ENCODE assay signal across 26 cellular contexts in the genomic region with DNA sequence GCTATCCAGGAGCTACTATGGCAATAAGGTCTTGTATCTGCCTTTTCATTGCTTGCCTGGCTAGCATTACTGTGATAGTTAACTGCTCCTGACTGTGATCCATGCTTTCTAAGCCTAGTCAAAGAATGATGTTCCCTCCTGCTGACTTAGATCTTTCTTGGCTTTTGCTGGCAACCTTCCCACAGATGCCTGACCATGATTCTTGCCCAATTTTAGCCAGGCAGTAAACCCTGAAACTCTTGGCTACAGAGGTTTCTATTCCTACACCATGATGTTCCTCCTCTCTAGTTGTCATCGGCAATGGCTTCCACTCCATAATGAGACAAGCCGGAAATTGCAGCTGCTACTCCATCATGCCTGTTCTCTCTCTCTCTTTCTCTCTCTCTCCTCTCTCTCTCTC.
DNase-seq lines count a peak whose midpoint lies in the region; ATAC-seq, FAIRE-seq and TF ChIP-seq lines count a peak whose summit lies in the region.
"Had no signal": no experiment of that assay in that cellular context is flagged by ENCODE, and none has a peak within 500 bp of the region (broad histone marks: within the 10 kb centered on the region; RNA-seq: fewer than 3 reads in every experiment).

No MANE protein-coding gene starts in this region.

- no peak overlapping the region for H2AK9ac ChIP-seq in IMR-90 (replicated peaks; ENCODE audit: low read depth, low read length, poor library complexity)

- TF ChIP-seq CTCF in IMR-90 (conservative IDR thresholded peaks at IDR 0.05; ENCODE audit: low read depth, low read length): no peak
- TF ChIP-seq CTCF in bronchial epithelial cell (IDR thresholded peaks at IDR 0.05; ENCODE audit: insufficient read depth, low read length, severe bottlenecking): no peak

- peak; percentile 74 for DNase-seq in DMS53 (lab: John Stamatoyannopoulos, UW)
- no peak for DNase-seq in IMR-90
- DNase-seq in bronchial epithelial cell (ENCODE audit: low read depth): peak; percentile 3
- peak; percentile 11 for DNase-seq in iris pigment epithelial cell (ENCODE audit: low read depth)
- DNase-seq in mesenchymal stem cell: no peak
- no peak for DNase-seq in HEK293T (ENCODE audit: extremely low spot score)
- DNase-seq: activated gamma-delta T cell; activated naive CD8-positive, alpha-beta T cell treated with anti-CD3 and anti-CD28 coated beads, Interleukin-2, amount 10 ng/mL, durations not matched to agents 7 days and 5 days; activated T-cell treated with anti-CD3 and anti-CD28 coated beads, Interleukin-2, amount 50 U/mL, for 4 hours; aorta; cortex of kidney; DMS153; erythroblast; gastrocnemius medialis; lower lobe of right lung; NCI-H1105 treated with DMSO at 0.1 percent for 48 hours; NCI-H2029 treated with DMSO at 0.1 percent for 48 hours; NCI-H446; NK-92 treated with Interleukin-12 subunit alpha and Interleukin-12 subunit beta, amount 100 ng/mL, for 24 hours; trophoblast cell had no signal

- H2BK12ac ChIP-seq in mesenchymal stem cell (ENCODE audit: low read length in 2 of 2): no peak overlapping the region

- no peak overlapping the region for H3K9ac ChIP-seq in IMR-90 (ENCODE audit: low read depth, low read length)
- H3K9ac ChIP-seq in mesenchymal stem cell (ENCODE audit: low read length): no peak overlapping the region
- H3K9ac ChIP-seq: BLaER1 had no signal

- H2BK15ac ChIP-seq in IMR-90 (ENCODE audit: low read depth, low read length) (no peak overlapping the region), mesenchymal stem cell (ENCODE audit: low read depth, poor library complexity, severe bottlenecking) (no peak overlapping the region)

- H4K8ac ChIP-seq in IMR-90 (ENCODE audit: low read depth in 2 of 2, low read length in 2 of 2): no peak overlapping the region
- H4K8ac ChIP-seq in mesenchymal stem cell (ENCODE audit: low read length): no peak overlapping the region

- H3K9me1 ChIP-seq in IMR-90 (ENCODE audit: insufficient read depth, low read length): no peaks in the 10 kb centered on the region

- H3K4me2 ChIP-seq in IMR-90 (ENCODE audit: low read depth, low read length): no peak overlapping the region
- H3K4me2 ChIP-seq in mesenchymal stem cell (ENCODE audit: low read length, poor library complexity, severe bottlenecking): no peak overlapping the region
- H3K4me2 ChIP-seq: BLaER1, hepatocyte had no signal

- H2BK20ac ChIP-seq in IMR-90 (ENCODE audit: low read depth, low read length): no peak overlapping the region

- H2AK5ac ChIP-seq in IMR-90 (ENCODE audit: low read depth, low read length) (no peak overlapping the region), mesenchymal stem cell (ENCODE audit: low read length, severe bottlenecking) (no peak overlapping the region)

- H3K18ac ChIP-seq in IMR-90 (ENCODE audit: low read depth, low read length) (no peak overlapping the region), mesenchymal stem cell (ENCODE audit: low read depth in 1 of 2, low read length in 2 of 2) (no peak overlapping the region)

- dilution Hi-C loops in IMR-90 (cut with HindIII; ENCODE audit: low sequenced_read_pairs, unreplicated experiment): no loop called here

- H3K27me3 ChIP-seq in IMR-90 (ENCODE audit: control insufficient read depth, insufficient read depth, low read length) (no peaks in the 10 kb centered on the region), bronchial epithelial cell (ENCODE audit: control insufficient read depth, insufficient read depth, low read length) (no peaks in the 10 kb centered on the region), mesenchymal stem cell (ENCODE audit: control insufficient read depth in 1 of 2, insufficient read depth in 1 of 2, low read length in 2 of 2) (no peaks in the 10 kb centered on the region)
- H3K27me3 ChIP-seq: BLaER1, gastrocnemius medialis, hepatocyte had no signal

- no peaks in the 10 kb centered on the region for H3K36me3 ChIP-seq in IMR-90 (ENCODE audit: control insufficient read depth, insufficient read depth, low read length)
- H3K36me3 ChIP-seq in bronchial epithelial cell (ENCODE audit: control insufficient read depth, insufficient read depth, low read length): no peaks in the 10 kb centered on the region
- H3K36me3 ChIP-seq in mesenchymal stem cell (ENCODE audit: control insufficient read depth in 1 of 2, insufficient read depth in 2 of 2, low read depth in 1 of 2, low read length in 2 of 2): no peaks in the 10 kb centered on the region
- H3K36me3 ChIP-seq: BLaER1, gastrocnemius medialis, lower lobe of right lung had no signal

- H3K23ac ChIP-seq in IMR-90 (ENCODE audit: low read depth, low read length): no peak overlapping the region
- H3K23ac ChIP-seq in mesenchymal stem cell (ENCODE audit: low read length in 2 of 2): no peak overlapping the region

- TF ChIP-seq POLR2A in IMR-90 (IDR thresholded peaks at IDR 0.05; ENCODE audit: low read depth, low read length): no peak

- H3K9me3 ChIP-seq in IMR-90 (ENCODE audit: control insufficient read depth, insufficient read depth, low read length) (no peaks in the 10 kb centered on the region), mesenchymal stem cell (ENCODE audit: control insufficient read depth, low read length) (no peaks in the 10 kb centered on the region)
- H3K9me3 ChIP-seq: BLaER1, gastrocnemius medialis, lower lobe of right lung had no signal

- peak overlapping the region; percentile 33 for H2BK5ac ChIP-seq in IMR-90 (ENCODE audit: low read depth, low read length, poor library complexity, severe bottlenecking)
- no peak overlapping the region for H2BK5ac ChIP-seq in mesenchymal stem cell (ENCODE audit: low read depth, low read length, poor library complexity, severe bottlenecking)

- in situ Hi-C loops in IMR-90 (cut with MboI; ENCODE audit: low sequenced_read_pairs): no loop called here

- no peaks in the 10 kb centered on the region for H3K79me1 ChIP-seq in IMR-90 (ENCODE audit: low read depth in 1 of 2, low read length in 2 of 2)
- no peaks in the 10 kb centered on the region for H3K79me1 ChIP-seq in mesenchymal stem cell (replicated peaks; ENCODE audit: low read length, poor library complexity, severe bottlenecking)

- H4K5ac ChIP-seq in IMR-90 (ENCODE audit: low read depth, low read length): no peak overlapping the region

- H3K4ac ChIP-seq in IMR-90 (ENCODE audit: low read depth, low read length) (no peak overlapping the region), mesenchymal stem cell (ENCODE audit: low read depth in 1 of 2, low read length in 2 of 2) (no peak overlapping the region)

- no peak for FAIRE-seq in bronchial epithelial cell (lab: Jason Lieb, UNC)
- FAIRE-seq: G401.6 had no signal

- no peak overlapping the region for H3K4me3 ChIP-seq in IMR-90 (ENCODE audit: insufficient read depth, low read depth, low read length)
- no peak overlapping the region for H3K4me3 ChIP-seq in bronchial epithelial cell (ENCODE audit: low read depth, low read length)
- no peak overlapping the region for H3K4me3 ChIP-seq in mesenchymal stem cell (ENCODE audit: insufficient read depth in 1 of 2, low read depth in 1 of 2, low read length in 2 of 2)
- H3K4me3 ChIP-seq: BLaER1, gastrocnemius medialis, hepatocyte, lower lobe of right lung, SK-N-MC had no signal

- H2BK120ac ChIP-seq in IMR-90 (ENCODE audit: low read depth, low read length) (no peak overlapping the region), mesenchymal stem cell (ENCODE audit: low read depth, low read length) (no peak overlapping the region)

- H4K20me1 ChIP-seq in IMR-90 (ENCODE audit: insufficient read depth, low read length): no peaks in the 10 kb centered on the region
- H4K20me1 ChIP-seq: BLaER1 had no signal

- H2AFZ ChIP-seq in IMR-90 (replicated peaks; ENCODE audit: low read length, poor library complexity) (no peak overlapping the region), mesenchymal stem cell (ENCODE audit: low read depth, low read length) (no peak overlapping the region)
- H2AFZ ChIP-seq: hepatocyte had no signal

- POLR2A ChIA-PET in IMR-90 (lab: Charles Lee; ENCODE audit: unreplicated experiment) (no interaction called here), HEK293T (lab: Yijun Ruan, JAX) (no interaction called here)

- 55% methylated on average over 2 of the region's 2 CpGs; no CpG with 5 or more reads in 1 of the 2 experiments for WGBS in IMR-90 (ENCODE audit: extremely low coverage in 2 of 2, insufficient read length in 1 of 2), 2 experiments
- WGBS in mesenchymal stem cell: 98% methylated on average over 2 of the region's 2 CpGs

- ATAC-seq in IMR-90 (ENCODE audit: low read depth) (no peak), HG03457 (IDR thresholded peaks at IDR 0.05; ENCODE audit: unreplicated experiment) (no peak)
- ATAC-seq: activated T-cell treated with anti-CD3 and anti-CD28 coated beads, Interleukin-2, amount 50 U/mL, for 4 hours; gastrocnemius medialis; lower lobe of right lung; stimulated activated effector memory CD8-positive, alpha-beta T cell treated with anti-CD3 and anti-CD28 coated beads, Interleukin-12 subunit alpha, Interleukin-12 subunit beta, amount 100 ng/mL, for 72 hours had no signal

- no peak for TF ChIP-seq RAD21 in IMR-90 (IDR thresholded peaks at IDR 0.05; ENCODE audit: low read length)

- H3K27ac ChIP-seq in IMR-90 (ENCODE audit: insufficient read depth, low read length): no peak overlapping the region
- H3K27ac ChIP-seq in mesenchymal stem cell (ENCODE audit: low read length, poor library complexity, severe bottlenecking): no peak overlapping the region
- H3K27ac ChIP-seq: BLaER1, gastrocnemius medialis, hepatocyte, lower lobe of right lung, SK-N-MC had no signal

- BruUV-seq in IMR-90 (replicated peaks; lab: Mats Ljungman, UMichigan): no TSS peak

- H3K4me1 ChIP-seq in IMR-90 (ENCODE audit: control insufficient read depth, insufficient read depth, low read length) (no peaks in the 10 kb centered on the region), mesenchymal stem cell (ENCODE audit: control insufficient read depth, insufficient read depth, low read depth, low read length) (no peaks in the 10 kb centered on the region)
- H3K4me1 ChIP-seq: BLaER1, gastrocnemius medialis, lower lobe of right lung had no signal

- CTCF ChIA-PET in IMR-90 (lab: Yijun Ruan, JAX) (no interaction called here), HEK293T (lab: Yijun Ruan, JAX) (no interaction called here)

- H4K91ac ChIP-seq in IMR-90 (ENCODE audit: insufficient read depth, low read depth, low read length) (no peak overlapping the region), mesenchymal stem cell (ENCODE audit: low read length) (no peak overlapping the region)

- H3K56ac ChIP-seq in IMR-90 (ENCODE audit: extremely low read depth, insufficient read depth, low read length): no peak overlapping the region

- intact Hi-C loops in IMR-90 (cut with micrococcal nuclease): no loop called here

- H3K14ac ChIP-seq in IMR-90 (replicated peaks; ENCODE audit: low read depth, low read length) (no peak overlapping the region), mesenchymal stem cell (ENCODE audit: low read length in 2 of 2) (no peak overlapping the region)

TF ChIP-seq in IMR-90, 13 proteins besides CTCF, POLR2A, EP300 and RAD21 (continues in another document):
- no peak for TF ChIP-seq CEBPB (IDR thresholded peaks at IDR 0.05; ENCODE audit: low read depth, low read length)

TF ChIP-seq in HEK293T, 16 proteins besides CTCF, POLR2A, EP300 and RAD21 (continues in another document):
- TF ChIP-seq LEF1 (IDR thresholded peaks at IDR 0.05; ENCODE audit: borderline replicate concordance) (no peak), ELF4 (IDR thresholded peaks at IDR 0.05) (no peak), FOXK2 (IDR thresholded peaks at IDR 0.05) (no peak), L3MBTL2 (conservative IDR thresholded peaks at IDR 0.05) (no peak), ARNT (IDR thresholded peaks at IDR 0.05) (no peak), HDGF (IDR thresholded peaks at IDR 0.05; ENCODE audit: borderline replicate concordance) (no peak)

Comparison
In these comparisons a context has a peak if more than half of its experiments do, and no peak if none do; other contexts are left out.
1. DNase-seq: peak in DMS53 (single experiment), bronchial epithelial cell (single experiment) and iris pigment epithelial cell (single experiment); none in IMR-90 (single experiment), mesenchymal stem cell (single experiment) and HEK293T (single experiment).